Comparison of ENCODE assay signal across 20 cellular contexts in the genomic region with DNA sequence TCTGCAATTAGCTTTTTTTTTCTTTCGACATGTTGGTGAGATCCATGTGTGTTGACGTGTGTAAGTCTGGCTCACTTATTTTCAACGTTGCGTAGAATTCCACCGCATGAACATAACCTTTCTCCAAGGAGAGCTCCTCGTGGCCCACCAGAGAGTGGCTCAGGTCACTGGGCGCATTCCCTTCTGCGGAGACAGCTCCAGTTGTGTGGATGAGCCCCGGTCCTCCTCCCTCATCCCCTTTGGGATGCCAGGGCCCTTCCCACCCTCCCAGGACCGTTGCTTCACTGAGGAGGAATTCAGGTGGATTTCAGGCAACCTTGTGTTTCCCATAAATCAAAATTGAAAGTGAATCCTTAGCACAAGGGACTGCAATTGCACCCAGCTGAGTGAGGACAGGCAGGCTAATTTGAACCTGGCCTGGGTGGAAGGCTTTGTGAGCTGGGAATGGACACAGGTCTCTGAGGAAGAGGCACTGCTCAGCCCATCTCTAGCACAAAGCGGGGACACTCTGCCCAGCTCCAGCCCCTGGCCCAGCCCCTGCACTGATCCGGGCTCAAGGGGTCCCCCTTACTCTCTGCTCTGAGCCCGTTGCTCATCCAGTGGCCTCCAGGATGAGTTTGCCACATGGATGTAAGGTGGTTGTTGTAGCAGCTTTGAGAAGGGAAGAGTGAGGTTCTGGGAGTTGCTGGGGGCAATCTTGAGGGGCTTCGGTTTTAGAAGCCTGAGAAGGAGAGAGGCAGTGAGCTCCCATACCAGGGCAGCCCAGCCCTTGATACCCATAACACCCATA. TPM values are rescaled to one million over a fixed set of nuclear protein-coding genes. Genes with fewer than 3 reads are reported as not detected.
DNase-seq lines count a peak whose midpoint lies in the region; ATAC-seq, FAIRE-seq and TF ChIP-seq lines count a peak whose summit lies in the region.
"Had no signal": no experiment of that assay in that cellular context is flagged by ENCODE, and none has a peak within 500 bp of the region (broad histone marks: within the 10 kb centered on the region; RNA-seq: fewer than 3 reads in every experiment).

No MANE protein-coding gene starts in this region.

- H3K9me3 ChIP-seq in right cardiac atrium (ENCODE audit: control insufficient read depth, low read length) (no peaks in the 10 kb centered on the region), suprapubic skin (no peaks in the 10 kb centered on the region), HepG2 (ENCODE audit: low read length) (no peaks in the 10 kb centered on the region)
- H3K9me3 ChIP-seq: BE2C had no signal

- no peak overlapping the region for H3K4me2 ChIP-seq in HepG2 (ENCODE audit: low read depth, low read length)
- H3K4me2 ChIP-seq: GM23338 had no signal

- no TSS peak for BruUV-seq in HepG2 (replicated peaks; lab: Mats Ljungman, UMichigan)

- H3K4me3 ChIP-seq in right cardiac atrium (ENCODE audit: low read length) (no peak overlapping the region), suprapubic skin (no peak overlapping the region), HepG2 (replicated peaks in 1 of 3; ENCODE audit: insufficient read depth in 1 of 3, low read depth in 2 of 3, low read length in 3 of 3) (no peak overlapping the region; a peak in 1 of 6 replicates)
- H3K4me3 ChIP-seq: GM23338 had no signal

- H3K36me3 ChIP-seq in suprapubic skin: no peaks in the 10 kb centered on the region
- no peaks in the 10 kb centered on the region for H3K36me3 ChIP-seq in HepG2 (replicated peaks in 1 of 2; ENCODE audit: control insufficient read depth in 1 of 2, insufficient read depth in 2 of 2, low read length in 2 of 2)
- H3K36me3 ChIP-seq: BE2C had no signal

- H3K27me3 ChIP-seq in right cardiac atrium (ENCODE audit: control insufficient read depth, insufficient read depth) (no peaks in the 10 kb centered on the region), suprapubic skin (no peaks in the 10 kb centered on the region), HepG2 (ENCODE audit: control insufficient read depth in 1 of 2, insufficient read depth in 2 of 2, low read length in 2 of 2) (peaks cover 2 to 30% of the 10 kb centered on the region in 2 experiments; a peak in 4 of 5 replicates)
- H3K27me3 ChIP-seq: BE2C had no signal

- 83% methylated on average over 14 of the region's 14 CpGs for WGBS in right cardiac atrium
- WGBS in suprapubic skin: 92% methylated on average over 10 of the region's 14 CpGs
- 61% methylated on average over 14 of the region's 14 CpGs for WGBS in HepG2 (ENCODE audit: low lambda C conversion rate)

- no peaks in the 10 kb centered on the region for H4K20me1 ChIP-seq in HepG2 (ENCODE audit: insufficient read depth, low read length)

- no peak for TF ChIP-seq EP300 in suprapubic skin (IDR thresholded peaks at IDR 0.05)
- no peak for TF ChIP-seq EP300 in HepG2 (IDR thresholded peaks at IDR 0.05; ENCODE audit: low read depth in 2 of 2, low read length in 2 of 2)
- TF ChIP-seq EP300 in HepG2 (CRISPR knock-in tag; IDR thresholded peaks at IDR 0.05; ENCODE audit: borderline replicate concordance): no peak

- ATAC-seq in right cardiac atrium (no peak), GM19023 (IDR thresholded peaks at IDR 0.05; ENCODE audit: unreplicated experiment) (no peak), HepG2 (no peak)
- ATAC-seq: CD8-positive, alpha-beta T cell; GM23338 had no signal

- no peak for FAIRE-seq in HepG2 (lab: Jason Lieb, UNC)
- FAIRE-seq: A204.1, D721Med, G401.6, GM12891 had no signal

- H3K79me2 ChIP-seq in HepG2 (ENCODE audit: insufficient read depth, low read length): no peaks in the 10 kb centered on the region

- POLR2A ChIA-PET in HepG2 (lab: Yijun Ruan, JAX): no interaction called here

- H3K4me1 ChIP-seq in right cardiac atrium (ENCODE audit: control insufficient read depth, insufficient read depth, low read length) (peaks cover 19% of the 10 kb centered on the region), suprapubic skin (peaks cover 72% of the 10 kb centered on the region), HepG2 (ENCODE audit: insufficient read depth, low read length) (peaks cover 67% of the 10 kb centered on the region)
- H3K4me1 ChIP-seq: BE2C had no signal

- peak; percentile 69 for DNase-seq in cardiac septum (ENCODE audit: low spot score)
- no peak for DNase-seq in right cardiac atrium
- DNase-seq in mesenteric fat pad (ENCODE audit: low spot score): peak; percentile 69
- DNase-seq in suprapubic skin (ENCODE audit: low spot score in 2 of 2): peak; percentile 41 to 47
- DNase-seq in 8988T: no peak
- no peak for DNase-seq in HepG2 (ENCODE audit: low spot score)
- DNase-seq: BE2C; CD8-positive, alpha-beta T cell; COR-L47; DMS153; DMS79 treated with DMSO at 0.1 percent for 48 hours; EL; H7 had no signal

- H3K9ac ChIP-seq in HepG2 (ENCODE audit: insufficient read depth, low read depth, low read length): no peak overlapping the region

- in situ Hi-C loops in HepG2 (cut with HindIII; ENCODE audit: extremely low pct_ligation_motif_present, low pct_unique_long_range_greater_than_20kb): loop anchor here (10.0 kb wide), 2 partner anchors 175 to 635 kb away; no protein-coding TSS in a partner anchor

- intact Hi-C loops in cardiac septum (cut with DNase I) (no loop called here), right cardiac atrium (cut with DNase I) (loop anchor here in 1 of 4 donors (10.0 kb wide), 1 partner anchor 375 kb away; the partner anchor contains the start of gene ZFP36L2), HepG2 (cut with micrococcal nuclease; ENCODE audit: unreplicated experiment) (loop anchor here (10.0 kb wide), 2 partner anchors 635 to 695 kb away; no protein-coding TSS in a partner anchor)

- TF ChIP-seq RAD21 in HepG2 (CRISPR knock-in tag; IDR thresholded peaks at IDR 0.05): no peak

- no peak overlapping the region for H2AFZ ChIP-seq in HepG2 (ENCODE audit: low read length)
- H2AFZ ChIP-seq: GM23338 had no signal

- CTCF ChIA-PET in HepG2 (lab: Yijun Ruan, JAX; ENCODE audit: low intra/inter-chr PET ratio, low total read pairs): no interaction called here

- no peak for TF ChIP-seq CTCF in suprapubic skin (IDR thresholded peaks at IDR 0.05)
- TF ChIP-seq CTCF in HepG2 (CRISPR knock-in tag; IDR thresholded peaks at IDR 0.05): no peak

- TF ChIP-seq POLR2A in suprapubic skin (IDR thresholded peaks at IDR 0.05): no peak
- no peak for TF ChIP-seq POLR2A in HepG2 (IDR thresholded peaks at IDR 0.05; ENCODE audit: insufficient read depth in 1 of 2, low read depth in 2 of 2, low read length in 2 of 2)

- no peak overlapping the region for H3K27ac ChIP-seq in right cardiac atrium (ENCODE audit: low read length)
- H3K27ac ChIP-seq in suprapubic skin: no peak overlapping the region
- no peak overlapping the region for H3K27ac ChIP-seq in HepG2 (ENCODE audit: extremely low read length, insufficient read depth, low read length)

TF ChIP-seq in HepG2, 621 proteins besides CTCF, POLR2A, EP300 and RAD21:
- TF ChIP-seq HNRNPH1 (optimal IDR thresholded peaks at IDR 0.05; ENCODE audit: low read depth, low read length): no peak
- no peak for TF ChIP-seq GTF3A (CRISPR knock-in tag; conservative IDR thresholded peaks at IDR 0.05)
- TF ChIP-seq SCMH1 (CRISPR knock-in tag; IDR thresholded peaks at IDR 0.05; ENCODE audit: borderline replicate concordance): no peak
- TF ChIP-seq GATA4 (IDR thresholded peaks at IDR 0.05; ENCODE audit: borderline replicate concordance, low read depth): no peak
- no peak for TF ChIP-seq ZFP36 (IDR thresholded peaks at IDR 0.05; ENCODE audit: borderline replicate concordance, low read depth, low read length, partially characterized antibody)
- no peak for TF ChIP-seq POLR2G (IDR thresholded peaks at IDR 0.05; ENCODE audit: low read depth, low read length)
- TF ChIP-seq TCF7 (IDR thresholded peaks at IDR 0.05; ENCODE audit: low read depth): no peak
- no peak for TF ChIP-seq PHF5A (CRISPR knock-in tag; IDR thresholded peaks at IDR 0.05; ENCODE audit: low read depth, unreplicated experiment)
- TF ChIP-seq SIX4 (CRISPR knock-in tag; IDR thresholded peaks at IDR 0.05): no peak
- no peak for TF ChIP-seq SRSF4 (IDR thresholded peaks at IDR 0.05; ENCODE audit: low read depth, low read length, poor library complexity, severe bottlenecking)
- no peak for TF ChIP-seq ZNF138 (CRISPR knock-in tag; IDR thresholded peaks at IDR 0.05; ENCODE audit: low read depth)
- TF ChIP-seq KDM5B (CRISPR knock-in tag; IDR thresholded peaks at IDR 0.05; ENCODE audit: borderline replicate concordance): no peak
- TF ChIP-seq ZNF652 (CRISPR knock-in tag; IDR thresholded peaks at IDR 0.05; ENCODE audit: borderline replicate concordance, low read depth): no peak

RNA-seq across cellular contexts. Expression of gene HAAO, which starts 57.8 kb away (rescaled TPM):
- total RNA-seq in cardiac septum (2.5 TPM), right cardiac atrium (1 to 10 TPM; 3.5 to 5.9 (median 5.0) TPM), mesenteric fat pad (2.8 TPM), suprapubic skin (1 to 10 TPM; 3.9 to 6.6 (median 4.3) TPM), HepG2 (2016; rRNA removed; fragmentation: Illumina TruSeq; extraction: Trizol) (34.1 and 42.7 TPM in 2 replicates)
- polyA plus RNA-seq in right cardiac atrium (4.6 TPM), HepG2 (2011; rRNA removed) (35.2 and 36.1 TPM in 2 replicates)
- 15.3 and 15.6 TPM in 2 replicates for total RNA-seq in HepG2 (2016; cell fraction: cytosol; rRNA removed; fragmentation: Illumina TruSeq; extraction: Trizol; ENCODE audit: low read depth)
- 29.0 and 39.0 TPM in 2 replicates for total RNA-seq in HepG2 (2016; cell fraction: insoluble cytoplasmic fraction; rRNA removed; fragmentation: Illumina TruSeq; extraction: Trizol)
- total RNA-seq in HepG2 (2016; cell fraction: membrane; rRNA removed; fragmentation: Illumina TruSeq; extraction: Trizol): 16.2 and 18.8 TPM in 2 replicates
- total RNA-seq in HepG2 (2016; cell fraction: nucleus; rRNA removed; fragmentation: Illumina TruSeq; extraction: Trizol): 32.7 and 34.7 TPM in 2 replicates
- polyA plus RNA-seq in HepG2 (2011; cell fraction: cytosol; rRNA removed): 21.6 and 34.6 TPM in 2 replicates
- polyA plus RNA-seq in HepG2 (2011; cell fraction: nucleus; rRNA removed): 105 and 120 TPM in 2 replicates
- 24.0 and 29.7 TPM in 2 replicates for polyA plus RNA-seq in HepG2 (2012)
- polyA plus RNA-seq in HepG2 (2016; cell fraction: cytosol; fragmentation: Illumina TruSeq; extraction: Trizol; ENCODE audit: low read depth): 20.5 and 22.5 TPM in 2 replicates
- polyA plus RNA-seq in HepG2 (2016; cell fraction: insoluble cytoplasmic fraction; fragmentation: Illumina TruSeq; extraction: Trizol; ENCODE audit: low read depth): 34.1 and 36.9 TPM in 2 replicates
- polyA plus RNA-seq in HepG2 (2016; cell fraction: membrane; fragmentation: Illumina TruSeq; extraction: Trizol; ENCODE audit: low read depth): 23.2 and 26.6 TPM in 2 replicates
- 70.0 and 73.3 TPM in 2 replicates for polyA plus RNA-seq in HepG2 (2016; cell fraction: nucleus; fragmentation: Illumina TruSeq; extraction: Trizol; ENCODE audit: insufficient read depth, low read depth)
- 0.28 and 57.0 TPM in 2 replicates for polyA minus RNA-seq in HepG2 (2011; rRNA and poly(A)+ RNA removed; ENCODE audit: low replicate concordance)
- polyA minus RNA-seq in HepG2 (2011; cell fraction: cytosol; rRNA and poly(A)+ RNA removed): 15.6 and 18.8 TPM in 2 replicates
- 34.4 and 36.6 TPM in 2 replicates for polyA minus RNA-seq in HepG2 (2011; cell fraction: nucleus; rRNA and poly(A)+ RNA removed)
- total RNA-seq: CD8-positive, alpha-beta T cell; HT-29 had no signal

Comparison
In these comparisons a context has a peak if more than half of its experiments do, and no peak if none do; other contexts are left out.
1. DNase-seq: peak in cardiac septum (single experiment), mesenteric fat pad (single experiment) and suprapubic skin (2 of 2); none in right cardiac atrium (0 of 3), 8988T (single experiment) and HepG2 (single experiment).